Comparison of ENCODE assay signal across 18 cellular contexts in genomic region chr7:95529701-95530100, GRCh38.
"Had no signal": no experiment of that assay in that cellular context is flagged by ENCODE, and none has a peak within 500 bp of the region (broad histone marks: within the 10 kb centered on the region; RNA-seq: fewer than 3 reads in every experiment).

No MANE protein-coding gene starts in this region.

- FAIRE-seq: keratinocyte had no signal

- H3K27ac Mint-ChIP-seq: nephron; stimulated activated memory B cell treated with anti-CD40 and anti-IgM and Interleukin-4, amounts not matched to agents 10 μg/mL and 1 μg/mL and 100 μg/mL, for 72 hours; stimulated activated naive CD8-positive, alpha-beta T cell treated with anti-CD3 and anti-CD28 coated beads, Interleukin-15, Interleukin-2, amounts not matched to agents 100 ng/mL and 50 ng/mL, for 24 hours had no signal

- H3K9me3 Mint-ChIP-seq: naive B cell; nephron; stimulated activated memory B cell treated with anti-CD40 and anti-IgM and Interleukin-4, amounts not matched to agents 10 μg/mL and 1 μg/mL and 100 μg/mL, for 72 hours; stimulated activated naive CD8-positive, alpha-beta T cell treated with anti-CD3 and anti-CD28 coated beads, Interleukin-15, Interleukin-2, amounts not matched to agents 100 ng/mL and 50 ng/mL, for 24 hours had no signal

- H3K4me3 Mint-ChIP-seq: naive B cell; nephron; stimulated activated memory B cell treated with anti-CD40 and anti-IgM and Interleukin-4, amounts not matched to agents 10 μg/mL and 1 μg/mL and 100 μg/mL, for 72 hours; stimulated activated naive CD8-positive, alpha-beta T cell treated with anti-CD3 and anti-CD28 coated beads, Interleukin-15, Interleukin-2, amounts not matched to agents 100 ng/mL and 50 ng/mL, for 24 hours had no signal

- DNase-seq: effector memory CD4-positive, alpha-beta T cell; gastrocnemius medialis; heart right ventricle; left cardiac atrium; mesendoderm; naive B cell; occipital lobe; retina; spleen; stimulated activated CD4-positive, alpha-beta T cell treated with anti-CD3 and anti-CD28 coated beads, Interleukin-15, amount 100 ng/mL, for 24 hours; stimulated activated CD4-positive, alpha-beta T cell treated with anti-CD3 and anti-CD28 coated beads, Interleukin-1b, Interleukin-23, amount 100 ng/mL, for 48 hours; stimulated activated CD4-positive, alpha-beta T cell treated with anti-CD3 and anti-CD28 coated beads, Interleukin-4, amount 100 ng/mL, for 24 hours; transverse colon had no signal

- ATAC-seq: gastrocnemius medialis; heart right ventricle; left cardiac atrium; sciatic nerve; stimulated activated memory B cell treated with anti-CD40 and anti-IgM and Interleukin-4, amounts not matched to agents 10 μg/mL and 1 μg/mL and 100 μg/mL, for 72 hours had no signal
